In genomic region chr9:27379311-27380236, GRCh38 we compare ENCODE assay signal across 12 cellular contexts.
DNase-seq lines count a peak whose midpoint lies in the region; ATAC-seq and TF ChIP-seq lines count a peak whose summit lies in the region.
"Had no signal": no experiment of that assay in that cellular context is flagged by ENCODE, and none has a peak within 500 bp of the region (broad histone marks: within the 10 kb centered on the region; RNA-seq: fewer than 3 reads in every experiment).

No MANE protein-coding gene starts in this region.

- H4K20me1 ChIP-seq in hepatocyte (ENCODE audit: insufficient read depth, poor library complexity, severe bottlenecking) = no peaks in the 10 kb centered on the region

- H3K36me3 ChIP-seq in hepatocyte (replicated peaks; ENCODE audit: insufficient read depth, low read depth) = no peaks in the 10 kb centered on the region
- H3K36me3 ChIP-seq: brain microvascular endothelial cell had no signal

- H2AFZ ChIP-seq in hepatocyte = no peak overlapping the region

- H3K79me2 ChIP-seq in hepatocyte = peaks cover 46% of the 10 kb centered on the region

- H3K27ac ChIP-seq in 22Rv1 (peak overlapping the region; percentile 95), hepatocyte (peak overlapping the region; percentile 86)
- H3K27ac ChIP-seq: brain microvascular endothelial cell, C4-2B had no signal

- peak overlapping the region; percentile 65 for H3K4me2 ChIP-seq in hepatocyte

- no peaks in the 10 kb centered on the region for H3K9me3 ChIP-seq in hepatocyte (ENCODE audit: low read depth)

- TF ChIP-seq CTCF in 22Rv1 (IDR thresholded peaks at IDR 0.05) = no peak
- TF ChIP-seq CTCF in hepatocyte (IDR thresholded peaks at IDR 0.05; ENCODE audit: poor library complexity) = no peak

- H3K4me1 ChIP-seq in hepatocyte (ENCODE audit: insufficient read depth) = peaks cover 65% of the 10 kb centered on the region

- no peak overlapping the region for H3K4me3 ChIP-seq in hepatocyte

- no peaks in the 10 kb centered on the region for H3K9me2 ChIP-seq in hepatocyte (replicated peaks; ENCODE audit: insufficient read depth)

- H3K27me3 ChIP-seq in hepatocyte = no peaks in the 10 kb centered on the region
- H3K27me3 ChIP-seq: brain microvascular endothelial cell had no signal

- DNase-seq in hepatocyte (ENCODE audit: low spot score) (peak; percentile 77), NCI-H446 (lab: John Stamatoyannopoulos, UW) (no peak), NCI-H446 treated with DMSO at 0.1 percent for 48 hours (lab: John Stamatoyannopoulos, UW) (no peak), globus pallidus (ENCODE audit: low spot score) (no peak)
- DNase-seq: activated CD4-positive, alpha-beta T cell treated with anti-CD3 and anti-CD28 coated beads, Interleukin-2, amount 50 U/mL, for 1 hour; brain microvascular endothelial cell had no signal

- ATAC-seq in GM19043 (IDR thresholded peaks at IDR 0.05; ENCODE audit: low read depth, unreplicated experiment) = peak; percentile 28
- ATAC-seq in HG03342 (IDR thresholded peaks at IDR 0.05; ENCODE audit: unreplicated experiment) = peak; percentile 32
- ATAC-seq in GM21390 (IDR thresholded peaks at IDR 0.05; ENCODE audit: unreplicated experiment) = no peak
- ATAC-seq: Panc1 had no signal

- WGBS in hepatocyte (ENCODE audit: low lambda C conversion rate, missing lambda C conversion rate) = 58% methylated on average over 8 of the region's 8 CpGs
